In the genomic region with DNA sequence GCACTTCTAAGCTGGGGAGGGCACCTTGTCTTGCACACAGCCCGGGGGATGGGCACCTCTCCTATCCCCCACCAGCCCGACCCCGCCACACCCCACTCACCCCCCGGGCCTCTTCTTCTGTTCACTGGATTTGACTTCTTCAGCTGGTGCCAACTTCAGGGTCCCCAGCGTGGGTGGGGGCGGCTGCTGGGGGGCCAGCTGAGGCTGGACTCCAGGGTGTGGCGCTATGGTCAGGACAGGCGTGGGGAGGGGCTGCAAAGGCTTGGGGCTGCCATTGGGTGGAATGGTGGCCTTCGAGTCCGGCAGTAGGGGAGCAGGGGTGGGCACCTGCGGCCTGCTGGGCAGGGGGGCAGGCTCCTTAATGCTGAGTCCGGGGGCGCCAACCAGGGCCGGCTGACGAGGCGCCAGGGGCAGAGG, we compare ENCODE assay signal across 11 cellular contexts. TPM values are rescaled to one million over a fixed set of nuclear protein-coding genes. Genes with fewer than 3 reads are reported as not detected.
DNase-seq lines count a peak whose midpoint lies in the region; ATAC-seq and TF ChIP-seq lines count a peak whose summit lies in the region.
"Had no signal": no experiment of that assay in that cellular context is flagged by ENCODE, and none has a peak within 500 bp of the region (broad histone marks: within the 10 kb centered on the region; RNA-seq: fewer than 3 reads in every experiment).

No MANE protein-coding gene starts in this region.

- no peak for DNase-seq in CD4-positive, CD25-positive, alpha-beta regulatory T cell
- DNase-seq in T-helper 17 cell = no peak
- no peak for DNase-seq in progenitor cell of endocrine pancreas (ENCODE audit: low spot score, unreplicated experiment)
- no peak for DNase-seq in stimulated activated CD4-positive, alpha-beta T cell treated with anti-CD3 and anti-CD28 coated beads, Interleukin-1b, Interleukin-23, amount 100 ng/mL, for 48 hours
- DNase-seq: GF-D8, NCI-H345 had no signal

- ATAC-seq in CD4-positive, CD25-positive, alpha-beta regulatory T cell (ENCODE audit: low read depth in 2 of 2) = no peak
- ATAC-seq in T-helper 17 cell (no peak), gastroesophageal sphincter (no peak), HG03571 (IDR thresholded peaks at IDR 0.05; ENCODE audit: unreplicated experiment) (no peak), HG03432 (IDR thresholded peaks at IDR 0.05; ENCODE audit: unreplicated experiment) (no peak), HG02981 (IDR thresholded peaks at IDR 0.05; ENCODE audit: unreplicated experiment) (no peak)

- no peak overlapping the region for H3K4me3 ChIP-seq in CD4-positive, CD25-positive, alpha-beta regulatory T cell (ENCODE audit: low read depth, low read length)
- peak overlapping the region in 1 of 2 donors; percentile 100 for H3K4me3 ChIP-seq in gastroesophageal sphincter

- H3K27ac ChIP-seq in CD4-positive, CD25-positive, alpha-beta regulatory T cell (ENCODE audit: insufficient read depth, low read length, poor library complexity, severe bottlenecking) = no peak overlapping the region
- H3K27ac ChIP-seq in gastroesophageal sphincter = peak overlapping the region; percentile 97 to 100 (median 100)
- H3K27ac ChIP-seq: HL-60 had no signal

- TF ChIP-seq POLR2A in gastroesophageal sphincter (IDR thresholded peaks at IDR 0.05) = no peak

- H3K36me3 ChIP-seq in CD4-positive, CD25-positive, alpha-beta regulatory T cell (ENCODE audit: control insufficient read depth, insufficient read depth, low read length) = no peaks in the 10 kb centered on the region
- peaks cover 0 to 4% of the 10 kb centered on the region in 2 donors for H3K36me3 ChIP-seq in gastroesophageal sphincter

- TF ChIP-seq CTCF in gastroesophageal sphincter (IDR thresholded peaks at IDR 0.05) = no peak
- no peak for TF ChIP-seq CTCF in progenitor cell of endocrine pancreas (IDR thresholded peaks at IDR 0.05; ENCODE audit: unreplicated experiment)

- peak overlapping the region in 3 of 4 donors; percentile 79 to 86 (median 85) for H3K4me3 Mint-ChIP-seq in CD4-positive, CD25-positive, alpha-beta regulatory T cell
- H3K4me3 Mint-ChIP-seq in T-helper 17 cell = peak overlapping the region; percentile 93
- H3K4me3 Mint-ChIP-seq in progenitor cell of endocrine pancreas (ENCODE audit: low read depth) = no peak overlapping the region

- H3K9me3 Mint-ChIP-seq in CD4-positive, CD25-positive, alpha-beta regulatory T cell = peaks cover 0 to 4% (median 0%) of the 10 kb centered on the region in 7 donors
- no peaks in the 10 kb centered on the region for H3K9me3 Mint-ChIP-seq in progenitor cell of endocrine pancreas (ENCODE audit: low read depth)

- H3K27ac Mint-ChIP-seq in CD4-positive, CD25-positive, alpha-beta regulatory T cell = peak overlapping the region in 1 of 3 donors; percentile 91
- H3K27ac Mint-ChIP-seq in T-helper 17 cell (peak overlapping the region; percentile 88), progenitor cell of endocrine pancreas (peak overlapping the region; percentile 96)

- H3K27me3 Mint-ChIP-seq in CD4-positive, CD25-positive, alpha-beta regulatory T cell = peaks cover 14% of the 10 kb centered on the region
- H3K27me3 Mint-ChIP-seq in T-helper 17 cell = no peaks in the 10 kb centered on the region
- no peaks in the 10 kb centered on the region for H3K27me3 Mint-ChIP-seq in progenitor cell of endocrine pancreas

- no peaks in the 10 kb centered on the region for H3K27me3 ChIP-seq in CD4-positive, CD25-positive, alpha-beta regulatory T cell (ENCODE audit: control insufficient read depth, insufficient read depth, low read length)
- H3K27me3 ChIP-seq in gastroesophageal sphincter = no peaks in the 10 kb centered on the region

- TF ChIP-seq EP300 in gastroesophageal sphincter (IDR thresholded peaks at IDR 0.05) = no peak

- no peaks in the 10 kb centered on the region for H3K9me3 ChIP-seq in CD4-positive, CD25-positive, alpha-beta regulatory T cell (ENCODE audit: control insufficient read depth in 2 of 2, low read length in 2 of 2)
- no peaks in the 10 kb centered on the region for H3K9me3 ChIP-seq in T-helper 17 cell (ENCODE audit: control insufficient read depth, low read length, poor library complexity, severe bottlenecking)
- no peaks in the 10 kb centered on the region for H3K9me3 ChIP-seq in gastroesophageal sphincter

- no peaks in the 10 kb centered on the region for H3K36me3 Mint-ChIP-seq in CD4-positive, CD25-positive, alpha-beta regulatory T cell
- peaks cover 2% of the 10 kb centered on the region for H3K36me3 Mint-ChIP-seq in T-helper 17 cell (ENCODE audit: low read depth)
- no peaks in the 10 kb centered on the region for H3K36me3 Mint-ChIP-seq in progenitor cell of endocrine pancreas (ENCODE audit: insufficient read depth)

- H3K4me1 Mint-ChIP-seq in CD4-positive, CD25-positive, alpha-beta regulatory T cell = peaks cover 5 to 64% (median 31%) of the 10 kb centered on the region in 4 donors
- H3K4me1 Mint-ChIP-seq in T-helper 17 cell = peaks cover 48% of the 10 kb centered on the region
- peaks cover 47% of the 10 kb centered on the region for H3K4me1 Mint-ChIP-seq in progenitor cell of endocrine pancreas (ENCODE audit: low read depth)

- WGBS in gastroesophageal sphincter (ENCODE audit: low coverage in 1 of 2), 2 donors = no CpG with 5 or more reads among the region's 16 CpGs

- H3K4me1 ChIP-seq in CD4-positive, CD25-positive, alpha-beta regulatory T cell (ENCODE audit: control insufficient read depth, insufficient read depth, low read length, poor library complexity, severe bottlenecking) = peaks cover 65% of the 10 kb centered on the region
- H3K4me1 ChIP-seq in gastroesophageal sphincter = peaks cover 0 to 83% (median 67%) of the 10 kb centered on the region in 3 donors

RNA-seq across cellular contexts. Expression of a gene that starts 6.1 kb away (rescaled TPM):
- total RNA-seq in CD4-positive, CD25-positive, alpha-beta regulatory T cell = 93.4 TPM
- 1 to 10 TPM in 2 of 4 donors, under 1 TPM in 2; 0.50 to 1.1 (median 0.97) TPM for polyA plus RNA-seq in CD4-positive, CD25-positive, alpha-beta regulatory T cell
- total RNA-seq in T-helper 17 cell = 100 to 1,000 TPM in 1 of 2 donors, 10 to 100 TPM in 1; 92.9 to 110 TPM
- 10 to 100 TPM; 11.8 to 12.7 (median 12.3) TPM for total RNA-seq in gastroesophageal sphincter
- 32.1 and 35.5 TPM in 2 replicates for total RNA-seq in progenitor cell of endocrine pancreas

RNA-seq across cellular contexts. Expression of a gene that starts 57.5 kb away (rescaled TPM):
- 107 TPM for total RNA-seq in CD4-positive, CD25-positive, alpha-beta regulatory T cell
- polyA plus RNA-seq in CD4-positive, CD25-positive, alpha-beta regulatory T cell = 1 to 10 TPM; 5.6 to 8.0 (median 5.8) TPM
- total RNA-seq in T-helper 17 cell (100 to 1,000 TPM; 119 to 128 TPM), gastroesophageal sphincter (10 to 100 TPM; 32.9 to 58.6 (median 47.4) TPM), progenitor cell of endocrine pancreas (117 and 127 TPM in 2 replicates)

RNA-seq across cellular contexts. Expression of a gene that starts 58.5 kb away (rescaled TPM):
- 25.1 TPM for total RNA-seq in CD4-positive, CD25-positive, alpha-beta regulatory T cell
- polyA plus RNA-seq in CD4-positive, CD25-positive, alpha-beta regulatory T cell = 10 to 100 TPM; 11.4 to 17.0 (median 14.5) TPM
- total RNA-seq in T-helper 17 cell = 10 to 100 TPM; 24.9 to 35.4 TPM
- 10 to 100 TPM; 25.0 to 58.3 (median 46.5) TPM for total RNA-seq in gastroesophageal sphincter
- 33.5 and 36.2 TPM in 2 replicates for total RNA-seq in progenitor cell of endocrine pancreas
